Comparison of ENCODE assay signal across 1 cellular context in the genomic region with DNA sequence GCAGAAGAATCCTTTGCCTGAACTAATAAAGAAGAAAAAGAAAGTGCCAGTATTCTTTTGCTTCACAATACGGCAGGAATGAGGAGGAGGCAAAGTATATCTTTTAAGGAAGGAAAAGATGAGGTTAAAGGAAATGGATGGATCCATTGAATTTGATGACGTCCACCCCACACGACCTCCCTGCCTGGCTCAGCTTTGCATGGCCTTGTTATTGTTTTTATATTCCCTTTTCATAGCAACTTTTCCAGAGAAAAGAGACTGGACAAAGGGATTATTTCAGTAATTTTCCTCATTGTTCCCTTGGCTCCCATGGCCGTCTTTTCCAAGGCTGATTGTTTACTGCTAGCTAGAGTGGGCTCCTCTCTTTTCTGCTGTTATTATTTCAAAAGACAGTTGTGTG.
TF ChIP-seq lines count a peak whose summit lies in the region.

No MANE protein-coding gene starts in this region.

TF ChIP-seq in GM23338, 12 proteins besides CTCF, POLR2A, EP300 and RAD21 (continued from another document):
- TF ChIP-seq, protein P1, sequence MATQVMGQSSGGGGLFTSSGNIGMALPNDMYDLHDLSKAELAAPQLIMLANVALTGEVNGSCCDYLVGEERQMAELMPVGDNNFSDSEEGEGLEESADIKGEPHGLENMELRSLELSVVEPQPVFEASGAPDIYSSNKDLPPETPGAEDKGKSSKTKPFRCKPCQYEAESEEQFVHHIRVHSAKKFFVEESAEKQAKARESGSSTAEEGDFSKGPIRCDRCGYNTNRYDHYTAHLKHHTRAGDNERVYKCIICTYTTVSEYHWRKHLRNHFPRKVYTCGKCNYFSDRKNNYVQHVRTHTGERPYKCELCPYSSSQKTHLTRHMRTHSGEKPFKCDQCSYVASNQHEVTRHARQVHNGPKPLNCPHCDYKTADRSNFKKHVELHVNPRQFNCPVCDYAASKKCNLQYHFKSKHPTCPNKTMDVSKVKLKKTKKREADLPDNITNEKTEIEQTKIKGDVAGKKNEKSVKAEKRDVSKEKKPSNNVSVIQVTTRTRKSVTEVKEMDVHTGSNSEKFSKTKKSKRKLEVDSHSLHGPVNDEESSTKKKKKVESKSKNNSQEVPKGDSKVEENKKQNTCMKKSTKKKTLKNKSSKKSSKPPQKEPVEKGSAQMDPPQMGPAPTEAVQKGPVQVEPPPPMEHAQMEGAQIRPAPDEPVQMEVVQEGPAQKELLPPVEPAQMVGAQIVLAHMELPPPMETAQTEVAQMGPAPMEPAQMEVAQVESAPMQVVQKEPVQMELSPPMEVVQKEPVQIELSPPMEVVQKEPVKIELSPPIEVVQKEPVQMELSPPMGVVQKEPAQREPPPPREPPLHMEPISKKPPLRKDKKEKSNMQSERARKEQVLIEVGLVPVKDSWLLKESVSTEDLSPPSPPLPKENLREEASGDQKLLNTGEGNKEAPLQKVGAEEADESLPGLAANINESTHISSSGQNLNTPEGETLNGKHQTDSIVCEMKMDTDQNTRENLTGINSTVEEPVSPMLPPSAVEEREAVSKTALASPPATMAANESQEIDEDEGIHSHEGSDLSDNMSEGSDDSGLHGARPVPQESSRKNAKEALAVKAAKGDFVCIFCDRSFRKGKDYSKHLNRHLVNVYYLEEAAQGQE (IDR thresholded peaks at IDR 0.05; ENCODE audit: unreplicated experiment) = no peak
- TF ChIP-seq STAT1 (IDR thresholded peaks at IDR 0.05; ENCODE audit: unreplicated experiment) = no peak
- no peak for TF ChIP-seq EZH2 (IDR thresholded peaks at IDR 0.05; ENCODE audit: low read depth, unreplicated experiment)
- TF ChIP-seq NANOG (IDR thresholded peaks at IDR 0.05; ENCODE audit: borderline replicate concordance) = no peak
- no peak for TF ChIP-seq JUNB (IDR thresholded peaks at IDR 0.05; ENCODE audit: unreplicated experiment)
- TF ChIP-seq EZH2phosphoT487 (IDR thresholded peaks at IDR 0.05; ENCODE audit: unreplicated experiment) = no peak
- TF ChIP-seq POLR2AphosphoS5 (IDR thresholded peaks at IDR 0.05; ENCODE audit: low read depth) = no peak
- TF ChIP-seq, protein P2, sequence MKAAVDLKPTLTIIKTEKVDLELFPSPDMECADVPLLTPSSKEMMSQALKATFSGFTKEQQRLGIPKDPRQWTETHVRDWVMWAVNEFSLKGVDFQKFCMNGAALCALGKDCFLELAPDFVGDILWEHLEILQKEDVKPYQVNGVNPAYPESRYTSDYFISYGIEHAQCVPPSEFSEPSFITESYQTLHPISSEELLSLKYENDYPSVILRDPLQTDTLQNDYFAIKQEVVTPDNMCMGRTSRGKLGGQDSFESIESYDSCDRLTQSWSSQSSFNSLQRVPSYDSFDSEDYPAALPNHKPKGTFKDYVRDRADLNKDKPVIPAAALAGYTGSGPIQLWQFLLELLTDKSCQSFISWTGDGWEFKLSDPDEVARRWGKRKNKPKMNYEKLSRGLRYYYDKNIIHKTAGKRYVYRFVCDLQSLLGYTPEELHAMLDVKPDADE (IDR thresholded peaks at IDR 0.05) = no peak
- no peak for TF ChIP-seq ZNF114 (CRISPR knock-in tag; IDR thresholded peaks at IDR 0.05)
